ENCODE assay signal across 8 cellular contexts in genomic region chr22:38069372-38070249, GRCh38. TPM values are rescaled to one million over a fixed set of nuclear protein-coding genes. Genes with fewer than 3 reads are reported as not detected.
DNase-seq lines count a peak whose midpoint lies in the region; ATAC-seq and TF ChIP-seq lines count a peak whose summit lies in the region.

No MANE protein-coding gene starts in this region.

- H3K27me3 ChIP-seq in Caco-2 (replicated peaks; ENCODE audit: control insufficient read depth, insufficient read depth, low read length) (no peaks in the 10 kb centered on the region), esophagus muscularis mucosa (no peaks in the 10 kb centered on the region)

- peak in 1 of 2 experiments; percentile 37 for DNase-seq in Caco-2
- DNase-seq in NOMO-1 treated with DMSO at 0.1 percent for 48 hours (lab: John Stamatoyannopoulos, UW; ENCODE audit: unreplicated experiment): peak; percentile 78
- no peak for DNase-seq in esophagus muscularis mucosa (ENCODE audit: extremely low spot score)
- peak; percentile 84 for DNase-seq in occipital lobe (lab: John Stamatoyannopoulos, UW)
- no peak for DNase-seq in NCI-H187 treated with DMSO at 0.1 percent for 48 hours (lab: John Stamatoyannopoulos, UW)
- DNase-seq in NK-92 (lab: John Stamatoyannopoulos, UW; ENCODE audit: unreplicated experiment): no peak
- DNase-seq in lower leg skin (ENCODE audit: low spot score in 2 of 2): no peak

- BruUV-seq in Caco-2 (replicated peaks; lab: Mats Ljungman, UMichigan): no TSS peak

- CTCF ChIA-PET in Caco-2 (lab: Charles Lee): no interaction called here

- ATAC-seq in GM19324 (IDR thresholded peaks at IDR 0.05; ENCODE audit: low FRiP score, unreplicated experiment): no peak

- TF ChIP-seq EP300 in esophagus muscularis mucosa (IDR thresholded peaks at IDR 0.05): no peak

- H3K4me1 ChIP-seq in Caco-2 (no peaks in the 10 kb centered on the region), esophagus muscularis mucosa (peaks cover 26 to 42% (median 28%) of the 10 kb centered on the region in 4 donors)

- TF ChIP-seq POLR2A in esophagus muscularis mucosa (IDR thresholded peaks at IDR 0.05; ENCODE audit: low read depth): no peak
- no peak for TF ChIP-seq POLR2A in lower leg skin (IDR thresholded peaks at IDR 0.05)

- H3K36me3 ChIP-seq in Caco-2 (ENCODE audit: control insufficient read depth, insufficient read depth, low read length): peaks cover 4% of the 10 kb centered on the region
- H3K36me3 ChIP-seq in esophagus muscularis mucosa: peaks cover 45 to 98% (median 76%) of the 10 kb centered on the region in 4 donors

- H3K27ac Mint-ChIP-seq in Caco-2 (ENCODE audit: unreplicated experiment): no peak overlapping the region

- no peaks in the 10 kb centered on the region for H3K4me1 Mint-ChIP-seq in Caco-2 (ENCODE audit: low read depth, unreplicated experiment)

- no peaks in the 10 kb centered on the region for H3K9me3 Mint-ChIP-seq in Caco-2 (ENCODE audit: unreplicated experiment)

- intact Hi-C loops in Caco-2 (cut with micrococcal nuclease; ENCODE audit: unreplicated experiment) (no loop called here), esophagus muscularis mucosa (cut with DNase I) (loop anchor here (5.0 kb wide), 1 partner anchor 38 kb away; no protein-coding TSS in a partner anchor), lower leg skin (cut with DNase I; ENCODE audit: low total_unique reads) (loop anchor here (10.0 kb wide), 1 partner anchor 505 kb away; the partner anchor contains the start of gene DMC1)

- peaks cover 20% of the 10 kb centered on the region for H3K36me3 Mint-ChIP-seq in Caco-2 (ENCODE audit: insufficient read depth, unreplicated experiment)

- H3K27ac ChIP-seq in esophagus muscularis mucosa (replicated peaks in 1 of 4): peak overlapping the region; percentile 77 to 88 (median 86)

- 60% methylated on average over 19 of the region's 21 CpGs for WGBS in esophagus muscularis mucosa
- 66 to 69% methylated on average over 21 of the region's 21 CpGs for WGBS in lower leg skin, 2 donors

- H3K9me3 ChIP-seq in Caco-2: no peaks in the 10 kb centered on the region
- no peaks in the 10 kb centered on the region for H3K9me3 ChIP-seq in esophagus muscularis mucosa

- H3K4me3 Mint-ChIP-seq in Caco-2 (ENCODE audit: unreplicated experiment): no peak overlapping the region

- POLR2A ChIA-PET in Caco-2 (lab: Charles Lee): no interaction called here

- H3K4me3 ChIP-seq in Caco-2 (ENCODE audit: low read depth, low read length) (no peak overlapping the region), esophagus muscularis mucosa (peak overlapping the region in 1 of 4 donors; percentile 18), lower leg skin (ENCODE audit: low read depth, poor library complexity, severe bottlenecking) (no peak overlapping the region)

- TF ChIP-seq CTCF in Caco-2 (IDR thresholded peaks at IDR 0.05; ENCODE audit: insufficient read depth in 1 of 2, low read depth in 1 of 2, low read length in 1 of 2, severe bottlenecking in 1 of 2, unreplicated experiment in 1 of 2) (peak; percentile 11 to 33), esophagus muscularis mucosa (IDR thresholded peaks at IDR 0.05) (peak; percentile 65 to 78 (median 68)), lower leg skin (IDR thresholded peaks at IDR 0.05) (no peak)

- H3K27me3 Mint-ChIP-seq in Caco-2 (ENCODE audit: insufficient read depth, unreplicated experiment): no peaks in the 10 kb centered on the region

RNA-seq across cellular contexts. Expression of gene PICK1, which starts 12.4 kb away (rescaled TPM):
- total RNA-seq in Caco-2 (2022) (40.2 and 41.1 TPM in 2 replicates), esophagus muscularis mucosa (10 to 100 TPM; 23.3 to 36.1 (median 31.1) TPM), occipital lobe (22.0 TPM), lower leg skin (10 to 100 TPM; 35.9 to 67.6 (median 51.4) TPM)

RNA-seq across cellular contexts. Expression of gene SLC16A8, which starts 14.4 kb away (rescaled TPM):
- total RNA-seq in Caco-2 (2022) (not detected in 2 replicates), esophagus muscularis mucosa (under 1 TPM in 3 of 4 donors, not detected in 1; 0.29 to 0.65 (median 0.33) TPM), occipital lobe (0.16 TPM), lower leg skin (under 1 TPM; 0.13 to 0.80 (median 0.33) TPM)

RNA-seq across cellular contexts. Expression of gene BAIAP2L2, which starts 40.9 kb away (rescaled TPM):
- total RNA-seq in Caco-2 (2022): 4.4 and 4.9 TPM in 2 replicates
- total RNA-seq in esophagus muscularis mucosa: 1 to 10 TPM in 1 of 4 donors, under 1 TPM in 3; 0.13 to 1.1 (median 0.58) TPM
- not detected for total RNA-seq in occipital lobe
- 1 to 10 TPM; 1.3 to 2.3 (median 2.1) TPM for total RNA-seq in lower leg skin

Comparison
In these comparisons a context has a peak if more than half of its experiments do, and no peak if none do; other contexts are left out.
1. DNase-seq: peak in NOMO-1 treated with DMSO at 0.1 percent for 48 hours (single experiment) and occipital lobe (single experiment); none in esophagus muscularis mucosa (single experiment), NCI-H187 treated with DMSO at 0.1 percent for 48 hours (single experiment), NK-92 (single experiment) and lower leg skin (0 of 2).
2. CTCF ChIP-seq: peak in Caco-2 (2 of 2) and esophagus muscularis mucosa (3 of 3); none in lower leg skin (0 of 3).